Comparison of ENCODE assay signal across 1 cellular context in genomic region chr1:89836997-89837909, GRCh38.
A peak's percentile ranks its signal among the peaks of the same experiment; 100 is the strongest.
TF ChIP-seq lines count a peak whose summit lies in the region.

No MANE protein-coding gene starts in this region.

TF ChIP-seq in HepG2, 621 proteins besides CTCF, POLR2A, EP300 and RAD21 (continued from another document and continues in another):
- TF ChIP-seq, protein P1, sequence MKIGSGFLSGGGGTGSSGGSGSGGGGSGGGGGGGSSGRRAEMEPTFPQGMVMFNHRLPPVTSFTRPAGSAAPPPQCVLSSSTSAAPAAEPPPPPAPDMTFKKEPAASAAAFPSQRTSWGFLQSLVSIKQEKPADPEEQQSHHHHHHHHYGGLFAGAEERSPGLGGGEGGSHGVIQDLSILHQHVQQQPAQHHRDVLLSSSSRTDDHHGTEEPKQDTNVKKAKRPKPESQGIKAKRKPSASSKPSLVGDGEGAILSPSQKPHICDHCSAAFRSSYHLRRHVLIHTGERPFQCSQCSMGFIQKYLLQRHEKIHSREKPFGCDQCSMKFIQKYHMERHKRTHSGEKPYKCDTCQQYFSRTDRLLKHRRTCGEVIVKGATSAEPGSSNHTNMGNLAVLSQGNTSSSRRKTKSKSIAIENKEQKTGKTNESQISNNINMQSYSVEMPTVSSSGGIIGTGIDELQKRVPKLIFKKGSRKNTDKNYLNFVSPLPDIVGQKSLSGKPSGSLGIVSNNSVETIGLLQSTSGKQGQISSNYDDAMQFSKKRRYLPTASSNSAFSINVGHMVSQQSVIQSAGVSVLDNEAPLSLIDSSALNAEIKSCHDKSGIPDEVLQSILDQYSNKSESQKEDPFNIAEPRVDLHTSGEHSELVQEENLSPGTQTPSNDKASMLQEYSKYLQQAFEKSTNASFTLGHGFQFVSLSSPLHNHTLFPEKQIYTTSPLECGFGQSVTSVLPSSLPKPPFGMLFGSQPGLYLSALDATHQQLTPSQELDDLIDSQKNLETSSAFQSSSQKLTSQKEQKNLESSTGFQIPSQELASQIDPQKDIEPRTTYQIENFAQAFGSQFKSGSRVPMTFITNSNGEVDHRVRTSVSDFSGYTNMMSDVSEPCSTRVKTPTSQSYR (CRISPR knock-in tag; IDR thresholded peaks at IDR 0.05; ENCODE audit: borderline replicate concordance), result no peak
- TF ChIP-seq ZNF614 (CRISPR knock-in tag; IDR thresholded peaks at IDR 0.05; ENCODE audit: borderline replicate concordance) (peak; percentile 62), MIXL1 (CRISPR knock-in tag; IDR thresholded peaks at IDR 0.05) (peak; percentile 81; the same call in 1 of the 2 replicates), REXO4 (CRISPR knock-in tag; IDR thresholded peaks at IDR 0.05; ENCODE audit: borderline replicate concordance) (no peak), CHD2 (IDR thresholded peaks at IDR 0.05; ENCODE audit: low read depth, low read length) (no peak), PCBP1 (IDR thresholded peaks at IDR 0.05; ENCODE audit: borderline replicate concordance, low read depth, low read length) (no peak), CREB1 (IDR thresholded peaks at IDR 0.05) (no peak), CREB1 (CRISPR knock-in tag; IDR thresholded peaks at IDR 0.05) (no peak; the same call in 1 of the 2 replicates), SALL1 (CRISPR knock-in tag; IDR thresholded peaks at IDR 0.05) (peak; percentile 41; the same call in 1 of the 2 replicates), KDM6A (CRISPR knock-in tag; IDR thresholded peaks at IDR 0.05; ENCODE audit: low read depth) (peak; percentile 61), ARID4A (CRISPR knock-in tag; IDR thresholded peaks at IDR 0.05; ENCODE audit: borderline replicate concordance) (peak; percentile 49; the same call in 1 of the 2 replicates), RERE (CRISPR knock-in tag; IDR thresholded peaks at IDR 0.05; ENCODE audit: low read depth) (no peak), YY1 (IDR thresholded peaks at IDR 0.05; ENCODE audit: insufficient read depth, insufficient replicate concordance, low read depth, low read length) (no peak), ZNF143 (CRISPR knock-in tag; IDR thresholded peaks at IDR 0.05) (no peak), ZBTB21 (CRISPR knock-in tag; IDR thresholded peaks at IDR 0.05) (no peak), CAMTA2 (CRISPR knock-in tag; IDR thresholded peaks at IDR 0.05; ENCODE audit: borderline replicate concordance) (no peak), KDM1A (CRISPR knock-in tag; IDR thresholded peaks at IDR 0.05) (0 out of 2 replicates have a peak, but pooled peaks have one; percentile 22), ZBTB42 (CRISPR knock-in tag; IDR thresholded peaks at IDR 0.05) (no peak), ZNF276 (CRISPR knock-in tag; IDR thresholded peaks at IDR 0.05; ENCODE audit: low read depth) (no peak), HMG20B (CRISPR knock-in tag; conservative IDR thresholded peaks at IDR 0.05) (no peak)
- TF ChIP-seq, protein P2, sequence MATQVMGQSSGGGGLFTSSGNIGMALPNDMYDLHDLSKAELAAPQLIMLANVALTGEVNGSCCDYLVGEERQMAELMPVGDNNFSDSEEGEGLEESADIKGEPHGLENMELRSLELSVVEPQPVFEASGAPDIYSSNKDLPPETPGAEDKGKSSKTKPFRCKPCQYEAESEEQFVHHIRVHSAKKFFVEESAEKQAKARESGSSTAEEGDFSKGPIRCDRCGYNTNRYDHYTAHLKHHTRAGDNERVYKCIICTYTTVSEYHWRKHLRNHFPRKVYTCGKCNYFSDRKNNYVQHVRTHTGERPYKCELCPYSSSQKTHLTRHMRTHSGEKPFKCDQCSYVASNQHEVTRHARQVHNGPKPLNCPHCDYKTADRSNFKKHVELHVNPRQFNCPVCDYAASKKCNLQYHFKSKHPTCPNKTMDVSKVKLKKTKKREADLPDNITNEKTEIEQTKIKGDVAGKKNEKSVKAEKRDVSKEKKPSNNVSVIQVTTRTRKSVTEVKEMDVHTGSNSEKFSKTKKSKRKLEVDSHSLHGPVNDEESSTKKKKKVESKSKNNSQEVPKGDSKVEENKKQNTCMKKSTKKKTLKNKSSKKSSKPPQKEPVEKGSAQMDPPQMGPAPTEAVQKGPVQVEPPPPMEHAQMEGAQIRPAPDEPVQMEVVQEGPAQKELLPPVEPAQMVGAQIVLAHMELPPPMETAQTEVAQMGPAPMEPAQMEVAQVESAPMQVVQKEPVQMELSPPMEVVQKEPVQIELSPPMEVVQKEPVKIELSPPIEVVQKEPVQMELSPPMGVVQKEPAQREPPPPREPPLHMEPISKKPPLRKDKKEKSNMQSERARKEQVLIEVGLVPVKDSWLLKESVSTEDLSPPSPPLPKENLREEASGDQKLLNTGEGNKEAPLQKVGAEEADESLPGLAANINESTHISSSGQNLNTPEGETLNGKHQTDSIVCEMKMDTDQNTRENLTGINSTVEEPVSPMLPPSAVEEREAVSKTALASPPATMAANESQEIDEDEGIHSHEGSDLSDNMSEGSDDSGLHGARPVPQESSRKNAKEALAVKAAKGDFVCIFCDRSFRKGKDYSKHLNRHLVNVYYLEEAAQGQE (IDR thresholded peaks at IDR 0.05; ENCODE audit: borderline replicate concordance in 1 of 2, low read depth in 1 of 2, low read length in 2 of 2), result no peak
- TF ChIP-seq, protein P3, sequence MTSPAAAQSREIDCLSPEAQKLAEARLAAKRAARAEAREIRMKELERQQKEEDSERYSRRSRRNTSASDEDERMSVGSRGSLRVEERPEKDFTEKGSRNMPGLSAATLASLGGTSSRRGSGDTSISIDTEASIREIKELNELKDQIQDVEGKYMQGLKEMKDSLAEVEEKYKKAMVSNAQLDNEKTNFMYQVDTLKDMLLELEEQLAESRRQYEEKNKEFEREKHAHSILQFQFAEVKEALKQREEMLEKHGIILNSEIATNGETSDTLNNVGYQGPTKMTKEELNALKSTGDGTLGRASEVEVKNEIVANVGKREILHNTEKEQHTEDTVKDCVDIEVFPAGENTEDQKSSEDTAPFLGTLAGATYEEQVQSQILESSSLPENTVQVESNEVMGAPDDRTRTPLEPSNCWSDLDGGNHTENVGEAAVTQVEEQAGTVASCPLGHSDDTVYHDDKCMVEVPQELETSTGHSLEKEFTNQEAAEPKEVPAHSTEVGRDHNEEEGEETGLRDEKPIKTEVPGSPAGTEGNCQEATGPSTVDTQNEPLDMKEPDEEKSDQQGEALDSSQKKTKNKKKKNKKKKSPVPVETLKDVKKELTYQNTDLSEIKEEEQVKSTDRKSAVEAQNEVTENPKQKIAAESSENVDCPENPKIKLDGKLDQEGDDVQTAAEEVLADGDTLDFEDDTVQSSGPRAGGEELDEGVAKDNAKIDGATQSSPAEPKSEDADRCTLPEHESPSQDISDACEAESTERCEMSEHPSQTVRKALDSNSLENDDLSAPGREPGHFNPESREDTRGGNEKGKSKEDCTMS (CRISPR knock-in tag; conservative IDR thresholded peaks at IDR 0.05), result no peak
- TF ChIP-seq, protein P4, sequence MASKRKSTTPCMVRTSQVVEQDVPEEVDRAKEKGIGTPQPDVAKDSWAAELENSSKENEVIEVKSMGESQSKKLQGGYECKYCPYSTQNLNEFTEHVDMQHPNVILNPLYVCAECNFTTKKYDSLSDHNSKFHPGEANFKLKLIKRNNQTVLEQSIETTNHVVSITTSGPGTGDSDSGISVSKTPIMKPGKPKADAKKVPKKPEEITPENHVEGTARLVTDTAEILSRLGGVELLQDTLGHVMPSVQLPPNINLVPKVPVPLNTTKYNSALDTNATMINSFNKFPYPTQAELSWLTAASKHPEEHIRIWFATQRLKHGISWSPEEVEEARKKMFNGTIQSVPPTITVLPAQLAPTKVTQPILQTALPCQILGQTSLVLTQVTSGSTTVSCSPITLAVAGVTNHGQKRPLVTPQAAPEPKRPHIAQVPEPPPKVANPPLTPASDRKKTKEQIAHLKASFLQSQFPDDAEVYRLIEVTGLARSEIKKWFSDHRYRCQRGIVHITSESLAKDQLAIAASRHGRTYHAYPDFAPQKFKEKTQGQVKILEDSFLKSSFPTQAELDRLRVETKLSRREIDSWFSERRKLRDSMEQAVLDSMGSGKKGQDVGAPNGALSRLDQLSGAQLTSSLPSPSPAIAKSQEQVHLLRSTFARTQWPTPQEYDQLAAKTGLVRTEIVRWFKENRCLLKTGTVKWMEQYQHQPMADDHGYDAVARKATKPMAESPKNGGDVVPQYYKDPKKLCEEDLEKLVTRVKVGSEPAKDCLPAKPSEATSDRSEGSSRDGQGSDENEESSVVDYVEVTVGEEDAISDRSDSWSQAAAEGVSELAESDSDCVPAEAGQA (IDR thresholded peaks at IDR 0.05; ENCODE audit: low read depth), result no peak
- TF ChIP-seq, protein P4 (CRISPR knock-in tag; IDR thresholded peaks at IDR 0.05; ENCODE audit: borderline replicate concordance), result no peak
